8 cellular contexts compared by ENCODE assay signal in genomic region chr2:86238354-86238753, GRCh38. TPM values are rescaled to one million over a fixed set of nuclear protein-coding genes. Genes with fewer than 3 reads are reported as not detected.
DNase-seq lines count a peak whose midpoint lies in the region; ATAC-seq and TF ChIP-seq lines count a peak whose summit lies in the region.

No MANE protein-coding gene starts in this region.

- peaks cover 0 to 4% (median 0%) of the 10 kb centered on the region in 4 donors for H3K36me3 ChIP-seq in sigmoid colon

- H3K9me3 ChIP-seq in sigmoid colon: no peaks in the 10 kb centered on the region

- H3K4me3 ChIP-seq in sigmoid colon: no peak overlapping the region

- peaks cover 9% of the 10 kb centered on the region for H3K4me1 Mint-ChIP-seq in activated CD4-positive, alpha-beta T cell treated with anti-CD3 and anti-CD28 coated beads, Interleukin-2, amount 10 ng/mL, durations not matched to agents 24 days and 14 days

- POLR2A ChIA-PET in HEK293T (lab: Yijun Ruan, JAX): no interaction called here

- H3K4me3 Mint-ChIP-seq in activated CD4-positive, alpha-beta T cell treated with anti-CD3 and anti-CD28 coated beads, Interleukin-2, amount 10 ng/mL, durations not matched to agents 24 days and 14 days: peak overlapping the region; percentile 42

- peak overlapping the region; percentile 63 for H3K27ac Mint-ChIP-seq in activated CD4-positive, alpha-beta T cell treated with anti-CD3 and anti-CD28 coated beads, Interleukin-2, amount 10 ng/mL, durations not matched to agents 24 days and 14 days

- TF ChIP-seq CTCF in sigmoid colon (IDR thresholded peaks at IDR 0.05): no peak

- intact Hi-C loops in activated CD4-positive, alpha-beta T cell treated with anti-CD3 and anti-CD28 coated beads, Interleukin-2, amount 10 ng/mL, durations not matched to agents 24 days and 14 days (cut with micrococcal nuclease): no loop called here
- intact Hi-C loops in sigmoid colon (cut with DNase I): no loop called here

- no peak for TF ChIP-seq EP300 in sigmoid colon (IDR thresholded peaks at IDR 0.05)

- H3K4me1 ChIP-seq in sigmoid colon: peaks cover 2 to 23% (median 16%) of the 10 kb centered on the region in 4 donors

- H3K36me3 Mint-ChIP-seq in activated CD4-positive, alpha-beta T cell treated with anti-CD3 and anti-CD28 coated beads, Interleukin-2, amount 10 ng/mL, durations not matched to agents 24 days and 14 days (ENCODE audit: low read depth): no peaks in the 10 kb centered on the region

- no peaks in the 10 kb centered on the region for H3K9me3 Mint-ChIP-seq in activated CD4-positive, alpha-beta T cell treated with anti-CD3 and anti-CD28 coated beads, Interleukin-2, amount 10 ng/mL, durations not matched to agents 24 days and 14 days

- no peaks in the 10 kb centered on the region for H3K27me3 ChIP-seq in sigmoid colon

- TF ChIP-seq POLR2A in sigmoid colon (IDR thresholded peaks at IDR 0.05): no peak

- ATAC-seq in GM18508 (IDR thresholded peaks at IDR 0.05; ENCODE audit: insufficient read depth, unreplicated experiment) (peak; percentile 85), HG02763 (IDR thresholded peaks at IDR 0.05; ENCODE audit: unreplicated experiment) (peak; percentile 84)

- H3K27ac ChIP-seq in sigmoid colon: no peak overlapping the region

- DNase-seq in activated CD4-positive, alpha-beta T cell treated with anti-CD3 and anti-CD28 coated beads, Interleukin-2, amount 10 ng/mL, durations not matched to agents 24 days and 14 days: peak; percentile 86
- peak; percentile 35 for DNase-seq in sigmoid colon
- no peak for DNase-seq in HEK293T (ENCODE audit: extremely low spot score)
- DNase-seq in RPMI8226: no peak
- no peak for DNase-seq in activated gamma-delta T cell treated with Interleukin-2 at 50 U/mL for 16 hours
- DNase-seq in anterior cingulate cortex (lab: John Stamatoyannopoulos, UW): no peak

- WGBS in sigmoid colon, 2 donors: 64 to 86% methylated on average over 5 of the region's 5 CpGs

- CTCF ChIA-PET in HEK293T (lab: Yijun Ruan, JAX): interaction anchor here (0.6 kb wide), 1 partner anchor 17 kb away, joined by 3 read pairs; no protein-coding TSS in a partner anchor

- H3K27me3 Mint-ChIP-seq in activated CD4-positive, alpha-beta T cell treated with anti-CD3 and anti-CD28 coated beads, Interleukin-2, amount 10 ng/mL, durations not matched to agents 24 days and 14 days: peaks cover 17% of the 10 kb centered on the region

TF ChIP-seq in HEK293T, 16 proteins besides CTCF, POLR2A, EP300 and RAD21:
- TF ChIP-seq NFRKB (IDR thresholded peaks at IDR 0.05) (no peak), CTBP1 (IDR thresholded peaks at IDR 0.05; ENCODE audit: borderline replicate concordance) (no peak), FOXK2 (IDR thresholded peaks at IDR 0.05) (no peak), BHLHE40 (IDR thresholded peaks at IDR 0.05; ENCODE audit: borderline replicate concordance) (no peak), TARDBP (IDR thresholded peaks at IDR 0.05) (no peak), SP1 (IDR thresholded peaks at IDR 0.05) (no peak), SUZ12 (IDR thresholded peaks at IDR 0.05) (no peak), HDGF (IDR thresholded peaks at IDR 0.05; ENCODE audit: borderline replicate concordance) (no peak), PKNOX1 (IDR thresholded peaks at IDR 0.05) (no peak), ZNF384 (IDR thresholded peaks at IDR 0.05) (no peak), FOXM1 (IDR thresholded peaks at IDR 0.05; ENCODE audit: borderline replicate concordance) (no peak), L3MBTL2 (conservative IDR thresholded peaks at IDR 0.05) (no peak), ARNT (IDR thresholded peaks at IDR 0.05) (no peak), FOXA1 (IDR thresholded peaks at IDR 0.05) (no peak), LEF1 (IDR thresholded peaks at IDR 0.05; ENCODE audit: borderline replicate concordance) (no peak), ELF4 (IDR thresholded peaks at IDR 0.05) (no peak)

RNA-seq across cellular contexts. Expression of gene MRPL35, which starts 39.1 kb away (rescaled TPM):
- total RNA-seq in activated CD4-positive, alpha-beta T cell treated with anti-CD3 and anti-CD28 coated beads, Interleukin-2, amount 10 ng/mL, durations not matched to agents 24 days and 14 days: 65.0 and 72.7 TPM in 2 replicates
- 10 to 100 TPM; 17.7 to 31.4 (median 27.7) TPM for total RNA-seq in sigmoid colon
- polyA plus RNA-seq in sigmoid colon: 10 to 100 TPM; 47.4 to 89.5 (median 68.2) TPM

RNA-seq across cellular contexts. Expression of gene IMMT, which starts 43.1 kb away (rescaled TPM):
- 181 and 188 TPM in 2 replicates for total RNA-seq in activated CD4-positive, alpha-beta T cell treated with anti-CD3 and anti-CD28 coated beads, Interleukin-2, amount 10 ng/mL, durations not matched to agents 24 days and 14 days
- 10 to 100 TPM; 46.1 to 48.2 (median 48.2) TPM for total RNA-seq in sigmoid colon
- polyA plus RNA-seq in sigmoid colon: 10 to 100 TPM; 60.1 to 90.2 (median 73.1) TPM

Comparison
In these comparisons a context has a peak if more than half of its experiments do, and no peak if none do; other contexts are left out.
1. DNase-seq: peak in activated CD4-positive, alpha-beta T cell treated with anti-CD3 and anti-CD28 coated beads, Interleukin-2, amount 10 ng/mL, durations not matched to agents 24 days and 14 days (single experiment) and sigmoid colon (single experiment); none in HEK293T (single experiment), RPMI8226 (single experiment), activated gamma-delta T cell treated with Interleukin-2 at 50 U/mL for 16 hours (single experiment) and anterior cingulate cortex (0 of 58).